ENCODE assay signal across 7 cellular contexts in genomic region chrX:10016516-10017132, GRCh38. TPM values are rescaled to one million over a fixed set of nuclear protein-coding genes. Genes with fewer than 3 reads are reported as not detected.
DNase-seq lines count a peak whose midpoint lies in the region; ATAC-seq lines count a peak whose summit lies in the region.

No MANE protein-coding gene starts in this region.

- H3K27ac ChIP-seq in HUES6 (ENCODE audit: low read depth, low read length) (no peak overlapping the region; the same call in 1 of the 2 replicates), iPS-20b (ENCODE audit: low read length) (no peak overlapping the region)

- H3K36me3 ChIP-seq in HUES6 (ENCODE audit: control insufficient read depth, insufficient read depth, low read length) (no peaks in the 10 kb centered on the region), iPS-20b (ENCODE audit: insufficient read depth, low read depth, low read length) (no peaks in the 10 kb centered on the region; the same call in 1 of the 2 replicates)

- peak overlapping the region; percentile 74 for H3K4me3 ChIP-seq in HUES6 (ENCODE audit: low read depth, low read length)
- H3K4me3 ChIP-seq in iPS-20b (ENCODE audit: low read length) = peak overlapping the region; percentile 76

- H3K4me3 Mint-ChIP-seq in activated naive CD8-positive, alpha-beta T cell treated with anti-CD3 and anti-CD28 coated beads for 36 hours = peak overlapping the region; percentile 79
- H3K4me3 Mint-ChIP-seq in stimulated activated naive CD8-positive, alpha-beta T cell treated with anti-CD3 and anti-CD28 coated beads, Interleukin-15, amount 100 ng/mL, for 72 hours = peak overlapping the region; percentile 78 to 79

- H3K9me3 Mint-ChIP-seq in activated naive CD8-positive, alpha-beta T cell treated with anti-CD3 and anti-CD28 coated beads for 36 hours = no peaks in the 10 kb centered on the region
- no peaks in the 10 kb centered on the region for H3K9me3 Mint-ChIP-seq in stimulated activated naive CD8-positive, alpha-beta T cell treated with anti-CD3 and anti-CD28 coated beads, Interleukin-15, amount 100 ng/mL, for 72 hours

- peaks cover 17% of the 10 kb centered on the region for H3K4me1 Mint-ChIP-seq in activated naive CD8-positive, alpha-beta T cell treated with anti-CD3 and anti-CD28 coated beads for 36 hours
- H3K4me1 Mint-ChIP-seq in stimulated activated naive CD8-positive, alpha-beta T cell treated with anti-CD3 and anti-CD28 coated beads, Interleukin-15, amount 100 ng/mL, for 72 hours = peaks cover 34% of the 10 kb centered on the region

- H3K9me3 ChIP-seq in HUES6 (ENCODE audit: control insufficient read depth, insufficient read depth, low read depth, low read length) = peaks cover 4% of the 10 kb centered on the region; the same call in 1 of the 2 replicates
- H3K9me3 ChIP-seq in iPS-20b (ENCODE audit: insufficient read depth, low read depth, low read length) = no peaks in the 10 kb centered on the region

- ATAC-seq in stimulated activated naive CD8-positive, alpha-beta T cell treated with anti-CD3 and anti-CD28 coated beads, Interleukin-15, amount 100 ng/mL, for 72 hours = no peak
- ATAC-seq in GM21390 (IDR thresholded peaks at IDR 0.05; ENCODE audit: unreplicated experiment) (no peak), HG02571 (IDR thresholded peaks at IDR 0.05; ENCODE audit: unreplicated experiment) (no peak)

- H3K27me3 ChIP-seq in HUES6 (ENCODE audit: control insufficient read depth, insufficient read depth, low read length) = no peaks in the 10 kb centered on the region
- no peaks in the 10 kb centered on the region for H3K27me3 ChIP-seq in iPS-20b (ENCODE audit: insufficient read depth, low read length)

- peaks cover 36% of the 10 kb centered on the region for H3K4me1 ChIP-seq in HUES6 (ENCODE audit: control insufficient read depth, insufficient read depth, low read length)
- peaks cover 21% of the 10 kb centered on the region; the same call in 1 of the 2 replicates for H3K4me1 ChIP-seq in iPS-20b (ENCODE audit: insufficient read depth, low read length)

- peaks cover 7% of the 10 kb centered on the region for H3K36me3 Mint-ChIP-seq in activated naive CD8-positive, alpha-beta T cell treated with anti-CD3 and anti-CD28 coated beads for 36 hours

- H3K9ac ChIP-seq in HUES6 (ENCODE audit: low read length) (peak overlapping the region; percentile 71), iPS-20b (ENCODE audit: low read depth, low read length) (peak overlapping the region; percentile 53; the same call in 1 of the 2 replicates)

- H3K27me3 Mint-ChIP-seq in activated naive CD8-positive, alpha-beta T cell treated with anti-CD3 and anti-CD28 coated beads for 36 hours = peaks cover 4% of the 10 kb centered on the region
- H3K27me3 Mint-ChIP-seq in stimulated activated naive CD8-positive, alpha-beta T cell treated with anti-CD3 and anti-CD28 coated beads, Interleukin-15, amount 100 ng/mL, for 72 hours = peaks cover 5% of the 10 kb centered on the region

- H3K27ac Mint-ChIP-seq in activated naive CD8-positive, alpha-beta T cell treated with anti-CD3 and anti-CD28 coated beads for 36 hours = no peak overlapping the region
- H3K27ac Mint-ChIP-seq in stimulated activated naive CD8-positive, alpha-beta T cell treated with anti-CD3 and anti-CD28 coated beads, Interleukin-15, amount 100 ng/mL, for 72 hours = peak overlapping the region in 1 of 2 donors; percentile 59

- DNase-seq in activated naive CD8-positive, alpha-beta T cell treated with anti-CD3 and anti-CD28 coated beads for 36 hours = no peak
- no peak for DNase-seq in stimulated activated naive CD8-positive, alpha-beta T cell treated with anti-CD3 and anti-CD28 coated beads, Interleukin-15, amount 100 ng/mL, for 72 hours
- no peak for DNase-seq in H4 (ENCODE audit: low spot score)

RNA-seq across cellular contexts. Expression of gene CLDN34, which starts 49.5 kb away (rescaled TPM):
- total RNA-seq in activated naive CD8-positive, alpha-beta T cell treated with anti-CD3 and anti-CD28 coated beads for 36 hours = not detected
- not detected in 2 replicates for total RNA-seq in H4 (2014; rRNA removed; shearing (Covaris generic))
